Comparison of ENCODE assay signal across 9 cellular contexts in the genomic region with DNA sequence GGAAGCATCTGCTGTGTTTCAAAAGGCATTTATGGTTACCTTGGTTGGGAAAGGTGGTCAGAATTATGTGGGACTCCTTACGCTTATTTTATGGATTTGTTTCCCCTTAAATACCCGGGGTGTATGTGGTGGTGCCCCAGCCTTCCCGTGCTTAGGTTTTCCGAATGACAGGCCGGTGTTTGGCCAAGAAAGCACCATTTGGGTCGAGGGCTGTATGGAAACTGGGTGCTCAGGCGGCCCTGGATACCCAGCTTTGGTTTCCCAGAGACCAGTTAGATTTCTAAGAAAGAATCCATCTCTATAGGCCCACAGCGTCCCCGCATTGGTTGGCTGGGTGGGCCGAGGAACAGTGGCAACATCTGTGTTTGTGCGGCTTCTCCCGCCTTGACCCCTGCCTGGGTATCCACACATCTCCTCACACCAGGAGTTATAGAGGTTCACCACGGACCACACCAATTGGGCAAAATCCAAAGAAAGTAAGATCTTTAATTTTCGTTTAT. TPM values are rescaled to one million over a fixed set of nuclear protein-coding genes. Genes with fewer than 3 reads are reported as not detected.
A peak's percentile ranks its signal among the peaks of the same experiment; 100 is the strongest.
DNase-seq lines count a peak whose midpoint lies in the region; ATAC-seq and TF ChIP-seq lines count a peak whose summit lies in the region.
"Had no signal": no experiment of that assay in that cellular context is flagged by ENCODE, and none has a peak within 500 bp of the region (broad histone marks: within the 10 kb centered on the region; RNA-seq: fewer than 3 reads in every experiment).

No MANE protein-coding gene starts in this region.

- H3K27me3 ChIP-seq in A673 (replicated peaks; ENCODE audit: insufficient read depth, low read depth, low read length, poor library complexity) (peaks cover 39% of the 10 kb centered on the region), HUES64 (ENCODE audit: insufficient read depth, low read length) (peaks cover 60% of the 10 kb centered on the region), endocrine pancreas (ENCODE audit: control insufficient read depth, insufficient read depth, low read length) (no peaks in the 10 kb centered on the region)

- peaks cover 33 to 52% (median 35%) of the 10 kb centered on the region in 5 donors for H3K27me3 Mint-ChIP-seq in naive thymus-derived CD8-positive, alpha-beta T cell

- no peaks in the 10 kb centered on the region for H3K9me3 ChIP-seq in A673 (ENCODE audit: low read depth, low read length, poor library complexity, severe bottlenecking)
- no peaks in the 10 kb centered on the region for H3K9me3 ChIP-seq in HUES64 (ENCODE audit: insufficient read depth, low read depth, low read length)
- H3K9me3 ChIP-seq in endocrine pancreas (ENCODE audit: control insufficient read depth, low read length), result no peaks in the 10 kb centered on the region

- H3K9ac ChIP-seq in HUES64 (ENCODE audit: low read depth, low read length), result no peak overlapping the region
- H3K9ac ChIP-seq in endocrine pancreas (ENCODE audit: control insufficient read depth, insufficient read depth, low read length), result peak overlapping the region; percentile 89

- peaks cover 0 to 7% (median 2%) of the 10 kb centered on the region in 4 donors for H3K4me1 Mint-ChIP-seq in naive thymus-derived CD8-positive, alpha-beta T cell

- H3K36me3 Mint-ChIP-seq in naive thymus-derived CD8-positive, alpha-beta T cell, result no peaks in the 10 kb centered on the region

- H3K4me1 ChIP-seq in A673 (ENCODE audit: insufficient read depth, low read length, poor library complexity, severe bottlenecking) (no peaks in the 10 kb centered on the region), HUES64 (ENCODE audit: insufficient read depth, low read length) (peaks cover 19% of the 10 kb centered on the region; the same call in 1 of the 2 replicates), endocrine pancreas (ENCODE audit: control insufficient read depth, insufficient read depth, low read length) (peaks cover 23% of the 10 kb centered on the region)

- TF ChIP-seq CTCF in A673 (conservative IDR thresholded peaks at IDR 0.05; ENCODE audit: low read depth, low read length), result no peak

- POLR2A ChIA-PET in A673 (lab: Charles Lee; ENCODE audit: low non-redundant PET), result no interaction called here
- POLR2A ChIA-PET in naive thymus-derived CD8-positive, alpha-beta T cell (lab: Charles Lee), result no interaction called here

- H3K9me3 Mint-ChIP-seq in naive thymus-derived CD8-positive, alpha-beta T cell, result no peaks in the 10 kb centered on the region

- DNase-seq in A673 (ENCODE audit: low spot score) (no peak), GOT3 (lab: John Stamatoyannopoulos, UW) (no peak), COR-L47 (lab: John Stamatoyannopoulos, UW) (no peak)
- no peak for DNase-seq in naive thymus-derived CD8-positive, alpha-beta T cell
- DNase-seq in activated CD8-positive, alpha-beta memory T cell treated with anti-CD3 and anti-CD28 coated beads for 24 hours, result no peak
- DNase-seq: NCI-H1694 had no signal

- H3K4me3 ChIP-seq in A673 (ENCODE audit: low read depth, low read length, poor library complexity, severe bottlenecking) (peak overlapping the region; percentile 55), HUES64 (ENCODE audit: low read length) (peak overlapping the region; percentile 78), endocrine pancreas (ENCODE audit: control insufficient read depth, insufficient read depth, low read length) (peak overlapping the region; percentile 39)

- H3K27ac ChIP-seq in A673 (ENCODE audit: low read depth, low read length, poor library complexity, severe bottlenecking) (no peak overlapping the region), HUES64 (ENCODE audit: low read depth, low read length) (no peak overlapping the region)

- ATAC-seq in naive thymus-derived CD8-positive, alpha-beta T cell, result no peak
- no peak for ATAC-seq in GM19395 (IDR thresholded peaks at IDR 0.05; ENCODE audit: unreplicated experiment)

- peak overlapping the region in 9 of 10 donors; percentile 32 to 66 (median 44) for H3K4me3 Mint-ChIP-seq in naive thymus-derived CD8-positive, alpha-beta T cell

- no peak overlapping the region for H3K27ac Mint-ChIP-seq in naive thymus-derived CD8-positive, alpha-beta T cell

- no TSS peak for BruUV-seq in A673 (replicated peaks; lab: Mats Ljungman, UMichigan)

- intact Hi-C loops in A673 (cut with micrococcal nuclease; ENCODE audit: unreplicated experiment), result no loop called here

- WGBS in HUES64, result 80% methylated on average over 14 of the region's 14 CpGs

- CTCF ChIA-PET in A673 (lab: Charles Lee), result no interaction called here

- no peaks in the 10 kb centered on the region for H3K36me3 ChIP-seq in A673 (ENCODE audit: insufficient read depth, low read length, poor library complexity, severe bottlenecking)
- H3K36me3 ChIP-seq in HUES64 (ENCODE audit: insufficient read depth, low read length), result no peaks in the 10 kb centered on the region
- no peaks in the 10 kb centered on the region for H3K36me3 ChIP-seq in endocrine pancreas (ENCODE audit: control insufficient read depth, insufficient read depth, low read length)

RNA-seq across cellular contexts. Expression of gene ARHGEF28, which starts 0.9 kb away (rescaled TPM):
- total RNA-seq in A673 (2021), result 3.4 and 3.5 TPM in 2 replicates
- polyA plus RNA-seq in HUES64 (2013, experiment 1 of 2), result 0.20 TPM
- 0.70 TPM for polyA plus RNA-seq in HUES64 (2013, experiment 2 of 2)
- under 1 TPM in 1 of 2 experiments, not detected in 1; 0.52 TPM for total RNA-seq in naive thymus-derived CD8-positive, alpha-beta T cell
- not detected for polyA plus RNA-seq in naive thymus-derived CD8-positive, alpha-beta T cell
